8 cellular contexts compared by ENCODE assay signal in the genomic region with DNA sequence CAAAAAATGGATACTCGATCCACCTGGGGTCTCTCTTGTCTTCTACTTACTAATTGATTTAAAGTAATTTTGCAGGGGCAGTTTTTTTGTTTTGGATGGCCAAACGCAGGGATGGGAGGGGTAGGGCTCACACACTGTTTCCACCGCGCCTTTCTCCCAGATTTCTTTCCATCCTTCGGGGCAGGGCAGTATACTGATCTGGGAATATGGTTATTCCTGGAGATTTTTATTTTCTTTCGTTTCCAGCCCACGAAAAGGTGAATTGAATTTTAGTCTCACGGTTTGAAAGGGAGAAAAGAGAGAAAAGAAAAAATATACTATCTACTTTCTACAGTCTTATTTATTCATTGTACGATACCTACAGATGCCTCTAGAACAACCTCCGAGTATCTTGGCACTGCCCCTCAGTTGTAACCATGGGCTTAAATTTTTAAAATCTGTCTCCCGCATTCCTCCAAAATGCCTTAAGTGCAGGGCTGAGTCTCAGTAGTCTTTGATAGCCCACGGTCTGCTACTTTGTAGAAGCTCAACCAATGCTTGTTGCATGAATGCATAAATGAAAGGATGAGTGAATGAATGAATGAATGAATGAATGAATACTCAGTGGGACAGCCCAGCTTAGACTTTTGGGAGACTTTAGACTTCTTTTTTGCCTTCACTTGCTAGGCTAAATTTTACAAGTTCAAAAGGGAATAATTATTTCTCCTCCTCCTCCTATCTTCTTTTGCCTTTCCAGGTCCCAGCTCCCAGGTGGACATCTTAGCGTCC. TPM values are rescaled to one million over a fixed set of nuclear protein-coding genes. Genes with fewer than 3 reads are reported as not detected.
DNase-seq lines count a peak whose midpoint lies in the region; ATAC-seq, FAIRE-seq and TF ChIP-seq lines count a peak whose summit lies in the region.

No MANE protein-coding gene starts in this region.

- intact Hi-C loops in psoas muscle (cut with DNase I) = loop anchor here in 1 of 2 donors (1.0 to 10.0 kb wide), 2 partner anchors 39 to 107 kb away; no protein-coding TSS in a partner anchor

- H3K27me3 ChIP-seq in psoas muscle (ENCODE audit: insufficient read depth in 3 of 3, low read length in 2 of 3) = peaks cover 0 to 23% (median 0%) of the 10 kb centered on the region in 3 donors

- TF ChIP-seq CTCF in psoas muscle (IDR thresholded peaks at IDR 0.05) = no peak

- peak; percentile 62 for DNase-seq in OCI-M1 (lab: John Stamatoyannopoulos, UW)
- no peak for DNase-seq in epithelial cell of prostate (ENCODE audit: low read depth, low spot score)
- no peak for DNase-seq in psoas muscle
- no peak for DNase-seq in epidermal melanocyte (ENCODE audit: insufficient read length, low spot score)
- DNase-seq in GM12892 (ENCODE audit: insufficient read length) = no peak
- no peak for DNase-seq in activated CD4-positive, CD25-positive, alpha-beta regulatory T cell treated with anti-CD3 and anti-CD28 coated beads, Interleukin-2, amount 50 U/mL, for 72 hours

- WGBS in psoas muscle, 3 donors = 8 to 11% (median 10%) methylated on average over 13 of the region's 13 CpGs

- H3K4me3 ChIP-seq in psoas muscle = peak overlapping the region; percentile 71

- FAIRE-seq in G401.6 (lab: Jason Lieb, UNC) = peak; percentile 87
- no peak for FAIRE-seq in GM12892 (lab: Jason Lieb, UNC)

- no peaks in the 10 kb centered on the region for H3K36me3 ChIP-seq in psoas muscle (ENCODE audit: insufficient read depth in 1 of 2, low read depth in 1 of 2)

- ATAC-seq in psoas muscle (no peak), GM21825 (IDR thresholded peaks at IDR 0.05; ENCODE audit: unreplicated experiment) (no peak)

- H3K27ac ChIP-seq in epithelial cell of prostate (peak overlapping the region; percentile 79), psoas muscle (no peak overlapping the region)

- no peak for TF ChIP-seq POLR2A in GM12892 (IDR thresholded peaks at IDR 0.05; ENCODE audit: low read depth, low read length)

- H3K4me1 ChIP-seq in psoas muscle = peaks cover 16% of the 10 kb centered on the region

- no peaks in the 10 kb centered on the region for H3K9me3 ChIP-seq in psoas muscle

RNA-seq across cellular contexts. Expression of a gene that starts 18.1 kb away (rescaled TPM):
- total RNA-seq in psoas muscle = 10 to 100 TPM; 15.0 to 26.0 (median 23.6) TPM
- polyA plus RNA-seq in psoas muscle = 10 to 100 TPM; 15.5 to 42.8 (median 39.5) TPM
- polyA plus RNA-seq in GM12892 (2012; ENCODE audit: missing spikeins) = 33.3 TPM
